2 cellular contexts compared by ENCODE assay signal in the genomic region with DNA sequence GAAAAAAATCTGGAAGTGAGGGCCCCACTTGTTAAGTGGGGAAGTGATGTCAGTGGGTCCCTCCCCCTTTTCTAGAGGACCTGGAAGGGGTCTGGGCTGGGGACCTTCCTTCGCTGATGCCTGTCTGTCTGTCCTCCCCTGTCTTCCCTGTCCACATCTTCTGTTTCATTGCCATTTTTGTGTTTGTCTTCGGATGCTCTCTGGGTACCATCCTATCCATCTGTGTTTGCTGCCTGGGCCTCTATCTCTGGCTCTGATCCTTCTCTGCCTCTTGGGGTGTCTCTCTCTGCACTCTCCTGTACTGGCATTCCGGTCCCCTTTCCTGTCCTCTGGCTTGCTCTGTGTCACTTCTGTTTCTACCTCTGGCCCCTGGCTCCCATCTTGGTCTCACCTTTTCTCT.
TF ChIP-seq lines count a peak whose summit lies in the region.

No MANE protein-coding gene starts in this region.

TF ChIP-seq in H1, 55 proteins besides CTCF, POLR2A, EP300 and RAD21:
- TF ChIP-seq RNF2 (IDR thresholded peaks at IDR 0.05; ENCODE audit: borderline replicate concordance, low read depth, low read length, missing control alignments, poor library complexity, severe bottlenecking) (no peak), EZH2 (IDR thresholded peaks at IDR 0.05; ENCODE audit: low read depth, low read length, severe bottlenecking) (no peak), TEAD4 (IDR thresholded peaks at IDR 0.05; ENCODE audit: low read depth, low read length) (no peak), SIN3A (conservative IDR thresholded peaks at IDR 0.05 in 1 of 2, IDR thresholded peaks at IDR 0.05 in 1 of 2; ENCODE audit: low read depth in 1 of 2, low read length in 2 of 2) (no peak), PHF8 (conservative IDR thresholded peaks at IDR 0.05; ENCODE audit: low read depth, low read length) (no peak), SP1 (IDR thresholded peaks at IDR 0.05; ENCODE audit: low read depth, low read length) (no peak), NRF1 (IDR thresholded peaks at IDR 0.05; ENCODE audit: low read depth, low read length) (no peak), CBX8 (IDR thresholded peaks at IDR 0.05; ENCODE audit: borderline replicate concordance, low read depth, low read length) (no peak), BCL11A (IDR thresholded peaks at IDR 0.05; ENCODE audit: low read depth in 2 of 2, low read length in 2 of 2) (no peak), SRF (IDR thresholded peaks at IDR 0.05; ENCODE audit: low read depth, low read length) (no peak), CREB1 (IDR thresholded peaks at IDR 0.05) (no peak), KDM4A (IDR thresholded peaks at IDR 0.05; ENCODE audit: low read depth, low read length, severe bottlenecking) (no peak), EGR1 (IDR thresholded peaks at IDR 0.05; ENCODE audit: borderline replicate concordance, low read depth, low read length) (no peak)

TF ChIP-seq in neural cell, 6 proteins besides CTCF, POLR2A, EP300 and RAD21:
- no peak for TF ChIP-seq TAF1 (IDR thresholded peaks at IDR 0.05; ENCODE audit: low read depth)
- TF ChIP-seq POLR2AphosphoS5 (IDR thresholded peaks at IDR 0.05): no peak
- no peak for TF ChIP-seq MXI1 (conservative IDR thresholded peaks at IDR 0.05; ENCODE audit: poor library complexity, severe bottlenecking)
- TF ChIP-seq, protein P1, sequence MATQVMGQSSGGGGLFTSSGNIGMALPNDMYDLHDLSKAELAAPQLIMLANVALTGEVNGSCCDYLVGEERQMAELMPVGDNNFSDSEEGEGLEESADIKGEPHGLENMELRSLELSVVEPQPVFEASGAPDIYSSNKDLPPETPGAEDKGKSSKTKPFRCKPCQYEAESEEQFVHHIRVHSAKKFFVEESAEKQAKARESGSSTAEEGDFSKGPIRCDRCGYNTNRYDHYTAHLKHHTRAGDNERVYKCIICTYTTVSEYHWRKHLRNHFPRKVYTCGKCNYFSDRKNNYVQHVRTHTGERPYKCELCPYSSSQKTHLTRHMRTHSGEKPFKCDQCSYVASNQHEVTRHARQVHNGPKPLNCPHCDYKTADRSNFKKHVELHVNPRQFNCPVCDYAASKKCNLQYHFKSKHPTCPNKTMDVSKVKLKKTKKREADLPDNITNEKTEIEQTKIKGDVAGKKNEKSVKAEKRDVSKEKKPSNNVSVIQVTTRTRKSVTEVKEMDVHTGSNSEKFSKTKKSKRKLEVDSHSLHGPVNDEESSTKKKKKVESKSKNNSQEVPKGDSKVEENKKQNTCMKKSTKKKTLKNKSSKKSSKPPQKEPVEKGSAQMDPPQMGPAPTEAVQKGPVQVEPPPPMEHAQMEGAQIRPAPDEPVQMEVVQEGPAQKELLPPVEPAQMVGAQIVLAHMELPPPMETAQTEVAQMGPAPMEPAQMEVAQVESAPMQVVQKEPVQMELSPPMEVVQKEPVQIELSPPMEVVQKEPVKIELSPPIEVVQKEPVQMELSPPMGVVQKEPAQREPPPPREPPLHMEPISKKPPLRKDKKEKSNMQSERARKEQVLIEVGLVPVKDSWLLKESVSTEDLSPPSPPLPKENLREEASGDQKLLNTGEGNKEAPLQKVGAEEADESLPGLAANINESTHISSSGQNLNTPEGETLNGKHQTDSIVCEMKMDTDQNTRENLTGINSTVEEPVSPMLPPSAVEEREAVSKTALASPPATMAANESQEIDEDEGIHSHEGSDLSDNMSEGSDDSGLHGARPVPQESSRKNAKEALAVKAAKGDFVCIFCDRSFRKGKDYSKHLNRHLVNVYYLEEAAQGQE (IDR thresholded peaks at IDR 0.05; ENCODE audit: borderline replicate concordance): no peak
- TF ChIP-seq SMC3 (conservative IDR thresholded peaks at IDR 0.05; ENCODE audit: poor library complexity): no peak
- TF ChIP-seq EZH2 (IDR thresholded peaks at IDR 0.05; ENCODE audit: borderline replicate concordance, insufficient read depth, low read length, poor library complexity, severe bottlenecking): no peak
TF ChIP-seq in neural cell: peak in this region for 0.
